32 cellular contexts compared by ENCODE assay signal in genomic region chr2:11976090-11976489, GRCh38.
"Had no signal": no experiment of that assay in that cellular context is flagged by ENCODE, and none has a peak within 500 bp of the region (broad histone marks: within the 10 kb centered on the region; RNA-seq: fewer than 3 reads in every experiment).

No MANE protein-coding gene starts in this region.

- H3K36me3 ChIP-seq: ascending aorta, SJSA1 had no signal

- H3K27ac ChIP-seq: ascending aorta, PC-9, SJSA1, VCaP had no signal

- H3K27me3 ChIP-seq: ascending aorta, SJSA1 had no signal

- DNase-seq: activated B cell treated with CpG ODN at 0.5 μM for 24 hours; activated CD4-positive, alpha-beta memory T cell treated with anti-CD3 and anti-CD28 coated beads for 36 hours; activated CD4-positive, alpha-beta T cell treated with anti-CD3 and anti-CD28 coated beads for 4 hours; activated CD4-positive, alpha-beta T cell treated with anti-CD3 and anti-CD28 coated beads, Interleukin-2, amount 50 U/mL, for 1 hour; activated CD4-positive, CD25-positive, alpha-beta regulatory T cell treated with anti-CD3 and anti-CD28 coated beads, Interleukin-2, amount 50 U/mL, for 72 hours; activated CD8-positive, alpha-beta memory T cell treated with anti-CD3 and anti-CD28 coated beads, Interleukin-2, amount 50 U/mL, for 4 hours; activated naive CD4-positive, alpha-beta T cell treated with anti-CD3 and anti-CD28 coated beads, Interleukin-2, amount 50 U/mL, for 16 hours; activated naive CD8-positive, alpha-beta T cell treated with anti-CD3 and anti-CD28 coated beads, Interleukin-2, amount 10 ng/mL, durations not matched to agents 7 days and 5 days; activated T-cell treated with anti-CD3 and anti-CD28 coated beads for 4 hours; activated T-cell treated with anti-CD3 and anti-CD28 coated beads, Interleukin-2, amount 50 U/mL, for 4 hours; amygdala; caudate nucleus; cerebellar nuclear complex; NCI-H1105; NCI-H1417 treated with DMSO at 0.1 percent for 48 hours; NCI-H1694; NCI-H1930; NCI-H2081 treated with DMSO at 0.1 percent for 48 hours; NCI-H226; NCI-H446 treated with DMSO at 0.1 percent for 48 hours; NCI-H524; PC-9; SHP77; SK-N-SH; SW 1271; T-helper 1 cell; T-helper 2 cell; T-helper 9 cell had no signal

- H3K9ac ChIP-seq: SK-N-SH had no signal

- H3K4me2 ChIP-seq: PC-9, SK-N-SH had no signal

- ATAC-seq: activated T-cell treated with anti-CD3 and anti-CD28 coated beads, Interleukin-2, amount 50 U/mL, for 4 hours; K562 had no signal

- H3K9me2 ChIP-seq: SK-N-SH had no signal

- H3K9me3 ChIP-seq: SJSA1 had no signal

- H2AFZ ChIP-seq: PC-9 had no signal

- H3K4me1 ChIP-seq: ascending aorta, SJSA1 had no signal

- H3K4me3 ChIP-seq: ascending aorta, K562, PC-9, SJSA1 had no signal
